In the genomic region with DNA sequence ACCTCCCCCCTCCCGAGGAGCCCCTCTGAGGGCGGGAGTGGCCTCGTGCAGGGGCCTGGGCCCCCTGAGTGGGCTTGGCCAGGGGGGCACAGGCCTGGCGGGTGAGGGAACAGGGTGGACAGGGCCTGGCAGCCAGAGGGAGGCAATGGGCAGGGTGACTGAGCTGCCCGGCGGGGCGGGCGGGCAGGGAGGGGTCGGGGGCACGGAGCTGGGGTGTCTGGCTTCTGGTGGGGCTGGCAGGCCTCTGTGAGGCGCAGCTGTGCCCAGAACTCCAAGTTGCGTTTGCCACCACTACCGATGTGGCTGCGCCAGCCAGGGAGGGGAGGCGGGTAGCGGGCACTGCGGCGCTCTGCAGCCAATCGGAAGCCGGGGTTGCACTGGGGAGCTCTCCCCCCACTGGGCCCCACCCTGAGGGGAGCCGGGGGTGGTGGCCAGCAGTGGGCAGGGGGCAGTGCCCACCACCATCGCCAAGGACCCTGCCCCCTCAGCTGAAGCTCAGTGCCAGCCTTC, we compare ENCODE assay signal across 11 cellular contexts.
DNase-seq lines count a peak whose midpoint lies in the region; FAIRE-seq and TF ChIP-seq lines count a peak whose summit lies in the region.
"Had no signal": no experiment of that assay in that cellular context is flagged by ENCODE, and none has a peak within 500 bp of the region (broad histone marks: within the 10 kb centered on the region; RNA-seq: fewer than 3 reads in every experiment).

No MANE protein-coding gene starts in this region.

- peaks cover 71% of the 10 kb centered on the region for H3K4me1 ChIP-seq in mucosa of stomach (ENCODE audit: control insufficient read depth, insufficient read depth, low read length)
- peaks cover 0 to 97% (median 88%) of the 10 kb centered on the region in 4 donors for H3K4me1 ChIP-seq in tibial artery

- no peaks in the 10 kb centered on the region for H3K9me3 ChIP-seq in mucosa of stomach (ENCODE audit: control insufficient read depth, low read length)
- H3K9me3 ChIP-seq in tibial artery, result no peaks in the 10 kb centered on the region

- peak overlapping the region; percentile 53 for H3K9ac ChIP-seq in mucosa of stomach (ENCODE audit: low read length)

- intact Hi-C loops in tibial artery (cut with DNase I; ENCODE audit: low total_unique reads), result no loop called here

- FAIRE-seq in urothelium cell line (lab: Jason Lieb, UNC), result no peak

- DNase-seq in NCI-H69 (lab: John Stamatoyannopoulos, UW), result peak; percentile 35
- DNase-seq in fibroblast of gingiva (ENCODE audit: low read depth), result peak; percentile 72
- peak in 1 of 2 donors; percentile 93 for DNase-seq in tibial artery
- no peak for DNase-seq in urothelium cell line (ENCODE audit: low spot score)
- no peak for DNase-seq in SIG-M5 (lab: John Stamatoyannopoulos, UW)
- no peak for DNase-seq in kidney glomerular epithelial cell (lab: John Stamatoyannopoulos, UW)
- DNase-seq in HuH-7 (ENCODE audit: low spot score), result no peak
- DNase-seq: KG1, NCI-H524, SW 1271 had no signal

- H3K27me3 ChIP-seq in mucosa of stomach (ENCODE audit: control insufficient read depth, insufficient read depth, low read length), result no peaks in the 10 kb centered on the region
- no peaks in the 10 kb centered on the region for H3K27me3 ChIP-seq in tibial artery

- H3K4me3 ChIP-seq in mucosa of stomach (ENCODE audit: low read length), result no peak overlapping the region
- H3K4me3 ChIP-seq in tibial artery, result peak overlapping the region; percentile 51 to 56

- no peaks in the 10 kb centered on the region for H3K36me3 ChIP-seq in mucosa of stomach (ENCODE audit: control insufficient read depth, insufficient read depth, low read length)
- peaks cover 0 to 12% (median 0%) of the 10 kb centered on the region in 3 donors for H3K36me3 ChIP-seq in tibial artery

- H3K27ac ChIP-seq in tibial artery, result peak overlapping the region; percentile 88 to 99

- peak in 1 of 2 experiments; percentile 34 for TF ChIP-seq CTCF in tibial artery (IDR thresholded peaks at IDR 0.05)

Comparison
In these comparisons a context has a peak if more than half of its experiments do, and no peak if none do; other contexts are left out.
1. DNase-seq: peak in NCI-H69 (single experiment) and fibroblast of gingiva (single experiment); none in urothelium cell line (single experiment), SIG-M5 (single experiment), kidney glomerular epithelial cell (single experiment) and HuH-7 (single experiment).